1 cellular context compared by ENCODE assay signal in the genomic region with DNA sequence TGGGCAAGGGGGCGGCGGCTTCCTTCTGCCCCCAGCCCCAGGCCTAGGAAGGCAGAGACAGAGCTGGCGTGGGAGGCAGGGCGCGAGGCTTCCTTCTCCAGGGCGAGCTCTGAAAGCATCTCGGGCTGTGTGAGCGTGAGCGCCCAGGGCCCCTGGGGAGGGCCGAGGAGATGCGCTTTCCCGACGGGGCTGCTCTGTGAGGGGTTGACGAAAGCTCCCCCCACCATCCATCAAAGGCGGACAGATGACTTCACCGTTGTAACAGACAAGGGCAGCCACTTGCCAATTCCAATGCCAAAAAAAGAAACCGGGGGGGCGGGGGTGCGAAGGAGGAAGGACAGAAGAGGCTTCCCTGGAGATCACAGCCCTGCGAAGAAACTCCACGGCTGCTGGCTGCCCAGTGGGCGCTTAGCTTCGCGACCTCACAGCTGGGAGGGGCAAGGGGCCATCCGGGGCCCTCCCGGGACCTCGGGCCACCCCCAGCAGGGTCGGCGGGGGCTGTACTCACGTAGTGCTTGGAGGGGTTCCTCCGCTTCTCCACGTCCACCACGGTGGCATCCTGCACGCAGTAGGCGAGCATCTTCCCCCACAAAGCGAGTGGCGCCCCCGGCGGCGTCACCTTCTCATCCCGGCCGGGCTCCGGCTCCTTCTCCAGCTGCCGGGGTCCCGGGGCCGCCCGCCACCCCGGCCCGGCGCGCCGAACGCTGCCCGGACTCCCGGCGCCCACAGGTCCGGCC.
TF ChIP-seq lines count a peak whose summit lies in the region.

No MANE protein-coding gene starts in this region.

TF ChIP-seq in GM12878, 131 proteins besides CTCF, POLR2A, EP300 and RAD21 (continued from another document):
- TF ChIP-seq, protein P1, sequence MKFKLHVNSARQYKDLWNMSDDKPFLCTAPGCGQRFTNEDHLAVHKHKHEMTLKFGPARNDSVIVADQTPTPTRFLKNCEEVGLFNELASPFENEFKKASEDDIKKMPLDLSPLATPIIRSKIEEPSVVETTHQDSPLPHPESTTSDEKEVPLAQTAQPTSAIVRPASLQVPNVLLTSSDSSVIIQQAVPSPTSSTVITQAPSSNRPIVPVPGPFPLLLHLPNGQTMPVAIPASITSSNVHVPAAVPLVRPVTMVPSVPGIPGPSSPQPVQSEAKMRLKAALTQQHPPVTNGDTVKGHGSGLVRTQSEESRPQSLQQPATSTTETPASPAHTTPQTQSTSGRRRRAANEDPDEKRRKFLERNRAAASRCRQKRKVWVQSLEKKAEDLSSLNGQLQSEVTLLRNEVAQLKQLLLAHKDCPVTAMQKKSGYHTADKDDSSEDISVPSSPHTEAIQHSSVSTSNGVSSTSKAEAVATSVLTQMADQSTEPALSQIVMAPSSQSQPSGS (IDR thresholded peaks at IDR 0.05; ENCODE audit: low read length) = no peak
- TF ChIP-seq IKZF1 (conservative IDR thresholded peaks at IDR 0.05) = 0 out of 2 replicates have a peak, but pooled peaks have one; percentile 22
- TF ChIP-seq MEF2B (IDR thresholded peaks at IDR 0.05; ENCODE audit: partially characterized antibody, poor library complexity, severe bottlenecking) = peak; percentile 70
